ENCODE assay signal across 4 cellular contexts in genomic region chr1:3268281-3268680, GRCh38.
"Had no signal": no experiment of that assay in that cellular context is flagged by ENCODE, and none has a peak within 500 bp of the region (broad histone marks: within the 10 kb centered on the region; RNA-seq: fewer than 3 reads in every experiment).

No MANE protein-coding gene starts in this region.

- H3K4me3 ChIP-seq: GM23338 had no signal

- H3K27ac Mint-ChIP-seq: GM23338 had no signal

- DNase-seq: H9, HCEC 1CT, IMR-90 had no signal

- ATAC-seq: GM23338 had no signal

- H3K4me3 Mint-ChIP-seq: GM23338, H9 had no signal
